1 cellular context compared by ENCODE assay signal in genomic region chr19:11747277-11747676, GRCh38.
A peak's percentile ranks its signal among the peaks of the same experiment; 100 is the strongest.
TF ChIP-seq lines count a peak whose summit lies in the region.

No MANE protein-coding gene starts in this region.

TF ChIP-seq in K562, 482 proteins besides CTCF, POLR2A, EP300 and RAD21 (continued from another document):
- no peak for TF ChIP-seq PTRF (tag; IDR thresholded peaks at IDR 0.05)
- TF ChIP-seq SREBF1 (IDR thresholded peaks at IDR 0.05; ENCODE audit: borderline replicate concordance, low read depth, low read length) = no peak
- TF ChIP-seq ZNF316 (IDR thresholded peaks at IDR 0.05) = peak; percentile 36
- no peak for TF ChIP-seq THAP12 (CRISPR knock-in tag; IDR thresholded peaks at IDR 0.05)
- TF ChIP-seq ZNF277 (CRISPR knock-in tag; IDR thresholded peaks at IDR 0.05; ENCODE audit: borderline replicate concordance) = no peak
- TF ChIP-seq TBP (optimal IDR thresholded peaks at IDR 0.05; ENCODE audit: low read depth, low read length) = no peak
- no peak for TF ChIP-seq PRMT5 (CRISPR knock-in tag; IDR thresholded peaks at IDR 0.05)
- TF ChIP-seq GTF3C2 (IDR thresholded peaks at IDR 0.05; ENCODE audit: borderline replicate concordance, extremely low read depth, insufficient read length) = no peak
- no peak for TF ChIP-seq ADNP (tag; IDR thresholded peaks at IDR 0.05)
- no peak for TF ChIP-seq KAT8 (IDR thresholded peaks at IDR 0.05; ENCODE audit: low read depth)
- TF ChIP-seq YY1 (IDR thresholded peaks at IDR 0.05; ENCODE audit: borderline replicate concordance in 1 of 3, control insufficient read depth in 1 of 3, extremely low read depth in 1 of 3, insufficient read depth in 3 of 3, insufficient read length in 1 of 3, insufficient replicate concordance in 2 of 3, low read depth in 1 of 3, low read length in 2 of 3) = no peak
- peak; percentile 51 to 75; a peak in 3 of 4 replicates for TF ChIP-seq TRIM24 (IDR thresholded peaks at IDR 0.05)
- TF ChIP-seq ILK (tag; IDR thresholded peaks at IDR 0.05; ENCODE audit: borderline replicate concordance, low read depth) = no peak
- TF ChIP-seq TRIM28 (IDR thresholded peaks at IDR 0.05) = peak; percentile 59; the same call in 1 of the 2 replicates
- no peak for TF ChIP-seq RBM34 (IDR thresholded peaks at IDR 0.05; ENCODE audit: borderline replicate concordance, insufficient read depth, low read length)
- TF ChIP-seq ZNF699 (CRISPR knock-in tag; IDR thresholded peaks at IDR 0.05; ENCODE audit: insufficient replicate concordance) = no peak
TF ChIP-seq in K562: peak in this region for 12.
